In the genomic region with DNA sequence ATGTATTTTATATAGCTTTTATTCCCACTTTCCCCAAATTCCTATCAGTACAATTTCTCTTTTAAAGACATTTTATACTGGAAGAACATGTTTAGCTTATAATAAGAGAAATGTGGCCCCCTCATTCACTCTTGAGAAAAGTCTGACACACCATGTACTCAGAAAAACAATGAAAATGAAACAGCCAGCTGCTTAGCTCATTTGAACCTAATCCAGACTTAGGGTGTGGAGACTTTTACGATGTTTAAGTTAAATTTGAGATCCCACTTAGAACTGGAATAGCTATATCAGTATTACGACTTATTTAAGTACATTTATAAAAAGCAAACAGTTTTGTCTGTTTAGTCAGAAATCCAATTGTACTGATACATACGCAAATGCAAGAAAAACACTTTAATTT, we compare ENCODE assay signal across 21 cellular contexts.
A peak's percentile ranks its signal among the peaks of the same experiment; 100 is the strongest.
DNase-seq lines count a peak whose midpoint lies in the region; ATAC-seq and TF ChIP-seq lines count a peak whose summit lies in the region.
"Had no signal": no experiment of that assay in that cellular context is flagged by ENCODE, and none has a peak within 500 bp of the region (broad histone marks: within the 10 kb centered on the region; RNA-seq: fewer than 3 reads in every experiment).

No MANE protein-coding gene starts in this region.

- H2BK15ac ChIP-seq in neuronal stem cell (ENCODE audit: low read length): no peak overlapping the region

- H2AK5ac ChIP-seq in neuronal stem cell (ENCODE audit: low read depth, low read length): no peak overlapping the region

- no peak overlapping the region for H4K8ac ChIP-seq in neuronal stem cell (ENCODE audit: low read depth, low read length)

- H2AFZ ChIP-seq in neuronal stem cell (ENCODE audit: low read length): no peak overlapping the region
- H2AFZ ChIP-seq: GM23338 had no signal

- no CpG with 5 or more reads among the region's 3 CpGs for WGBS in neuronal stem cell (ENCODE audit: extremely low coverage in 2 of 2, insufficient read length in 2 of 2, insufficient replicate concordance in 1 of 2), 2 donors

- H3K9me3 ChIP-seq in colonic mucosa: no peaks in the 10 kb centered on the region
- H3K9me3 ChIP-seq in mucosa of descending colon: no peaks in the 10 kb centered on the region
- peaks cover 0 to 1% of the 10 kb centered on the region in 2 donors for H3K9me3 ChIP-seq in neuronal stem cell (replicated peaks in 1 of 2; ENCODE audit: control insufficient read depth in 2 of 2, insufficient read depth in 1 of 2, low read depth in 1 of 2, low read length in 2 of 2)
- H3K9me3 ChIP-seq: BE2C had no signal

- no peak overlapping the region for H4K91ac ChIP-seq in neuronal stem cell (ENCODE audit: low read depth, low read length, poor library complexity)

- no peaks in the 10 kb centered on the region for H3K36me3 ChIP-seq in colonic mucosa
- H3K36me3 ChIP-seq in mucosa of descending colon (ENCODE audit: low read depth): no peaks in the 10 kb centered on the region
- no peaks in the 10 kb centered on the region for H3K36me3 ChIP-seq in neuronal stem cell (replicated peaks in 1 of 2; ENCODE audit: control insufficient read depth in 2 of 2, insufficient read depth in 2 of 2, low read length in 2 of 2)
- H3K36me3 ChIP-seq: BE2C had no signal

- peak overlapping the region; percentile 8 for H3K27ac ChIP-seq in colonic mucosa
- H3K27ac ChIP-seq in neuronal stem cell (replicated peaks; ENCODE audit: low read length): no peak overlapping the region

- H2BK5ac ChIP-seq in neuronal stem cell (ENCODE audit: low read length): no peak overlapping the region

- no peaks in the 10 kb centered on the region for H3K79me1 ChIP-seq in neuronal stem cell (ENCODE audit: low read depth, low read length)

- TF ChIP-seq CTCF in colonic mucosa (IDR thresholded peaks at IDR 0.05): no peak
- no peak for TF ChIP-seq CTCF in mucosa of descending colon (IDR thresholded peaks at IDR 0.05)

- no peak overlapping the region for H3K14ac ChIP-seq in neuronal stem cell (ENCODE audit: low read length)

- H3K27me3 ChIP-seq in colonic mucosa (no peaks in the 10 kb centered on the region), neuronal stem cell (ENCODE audit: control insufficient read depth in 3 of 3, insufficient read depth in 3 of 3, low read depth in 1 of 3, low read length in 3 of 3) (no peaks in the 10 kb centered on the region)
- H3K27me3 ChIP-seq: BE2C had no signal

- H3K23ac ChIP-seq in neuronal stem cell (ENCODE audit: low read depth, low read length, poor library complexity): no peak overlapping the region

- no peak overlapping the region for H2BK12ac ChIP-seq in neuronal stem cell (ENCODE audit: low read length)

- no peak overlapping the region for H3K9ac ChIP-seq in colonic mucosa (ENCODE audit: low read depth in 2 of 2, low read length in 2 of 2)
- no peak overlapping the region for H3K9ac ChIP-seq in neuronal stem cell (ENCODE audit: low read depth, low read length, poor library complexity)

- no peak overlapping the region for H3K4me2 ChIP-seq in neuronal stem cell (ENCODE audit: insufficient read depth, low read length, poor library complexity, severe bottlenecking)
- H3K4me2 ChIP-seq: GM23338 had no signal

- H3K4ac ChIP-seq in neuronal stem cell (ENCODE audit: low read length): no peak overlapping the region

- DNase-seq in LoVo (ENCODE audit: low spot score) (peak; percentile 33), NCI-H748 (lab: John Stamatoyannopoulos, UW; ENCODE audit: unreplicated experiment) (peak; percentile 68), colonic mucosa (no peak), mucosa of descending colon (no peak), sciatic nerve (ENCODE audit: low spot score) (no peak), NCI-H1436 treated with DMSO at 0.1 percent for 48 hours (lab: John Stamatoyannopoulos, UW) (no peak), SKM-1 (lab: John Stamatoyannopoulos, UW; ENCODE audit: unreplicated experiment) (no peak), neuronal stem cell (ENCODE audit: low spot score) (no peak)
- DNase-seq: ACHN; BE2C; C1 segment of cervical spinal cord; CD4-positive, CD25-positive, alpha-beta regulatory T cell; CD8-positive, alpha-beta memory T cell; COR-L47; DMS 273 treated with DMSO at 0.1 percent for 48 hours; GDM1; H7; HFFc6; IMR-90 had no signal

- intact Hi-C loops in colonic mucosa (cut with DNase I) (no loop called here), mucosa of descending colon (cut with DNase I, micrococcal nuclease) (no loop called here), sciatic nerve (cut with DNase I) (no loop called here)

- no peak overlapping the region for H2BK120ac ChIP-seq in neuronal stem cell (ENCODE audit: low read depth, low read length)

- H3K4me3 ChIP-seq in colonic mucosa: no peak overlapping the region
- H3K4me3 ChIP-seq in mucosa of descending colon: no peak overlapping the region
- no peak overlapping the region for H3K4me3 ChIP-seq in neuronal stem cell (ENCODE audit: low read length in 2 of 2)
- H3K4me3 ChIP-seq: GM23338 had no signal

- H3K4me1 ChIP-seq in colonic mucosa: peaks cover 4% of the 10 kb centered on the region
- H3K4me1 ChIP-seq in mucosa of descending colon (ENCODE audit: low read depth): peaks cover 21% of the 10 kb centered on the region
- H3K4me1 ChIP-seq in neuronal stem cell (ENCODE audit: control insufficient read depth in 2 of 2, insufficient read depth in 1 of 2, low read depth in 1 of 2, low read length in 2 of 2): no peaks in the 10 kb centered on the region
- H3K4me1 ChIP-seq: BE2C had no signal

- peak; percentile 50 for ATAC-seq in mucosa of descending colon
- ATAC-seq in sciatic nerve: no peak
- ATAC-seq: GM23338, HCT116 had no signal

- no peak overlapping the region for H3K18ac ChIP-seq in neuronal stem cell (ENCODE audit: low read length)

Comparison
In these comparisons a context has a peak if more than half of its experiments do, and no peak if none do; other contexts are left out.
1. DNase-seq: peak in LoVo (single experiment) and NCI-H748 (single experiment); none in colonic mucosa (single experiment), mucosa of descending colon (0 of 3), sciatic nerve (single experiment), NCI-H1436 treated with DMSO at 0.1 percent for 48 hours (single experiment), SKM-1 (single experiment) and neuronal stem cell (single experiment).